Comparison of ENCODE assay signal across 8 cellular contexts in genomic region chr2:223957092-223957851, GRCh38. TPM values are rescaled to one million over a fixed set of nuclear protein-coding genes. Genes with fewer than 3 reads are reported as not detected.
A peak's percentile ranks its signal among the peaks of the same experiment; 100 is the strongest.
DNase-seq lines count a peak whose midpoint lies in the region; ATAC-seq, FAIRE-seq and TF ChIP-seq lines count a peak whose summit lies in the region.

Gene MRPL44 (plus strand): TSS chr2:223957463. CDS start chr2:223957473, 10 bp downstream.

- DNase-seq in D341Med (ENCODE audit: low spot score) (peak; percentile 95), HuH-7.5 (ENCODE audit: low spot score) (peak; percentile 66), OCI-LY7 (ENCODE audit: low spot score) (peak; percentile 96), activated T-cell treated with anti-CD3 and anti-CD28 coated beads for 1 hour (ENCODE audit: low read depth) (peak; percentile 97), endothelial cell of umbilical vein (ENCODE audit: low read depth, low spot score) (peak; percentile 95), midbrain (lab: John Stamatoyannopoulos, UW) (peak; percentile 99)
- peak; percentile 94 for DNase-seq in stimulated activated CD8-positive, alpha-beta memory T cell treated with anti-CD3 and anti-CD28 coated beads, Interleukin-2, amount 100 ng/mL, for 48 hours (ENCODE audit: low read depth in 2 of 2)

- CTCF ChIA-PET in OCI-LY7 (lab: Charles Lee; ENCODE audit: unreplicated experiment) (no interaction called here), endothelial cell of umbilical vein (lab: Charles Lee) (interaction anchor here (1.1 kb wide), 1 partner anchor 13 kb away, joined by 7 read pairs; no protein-coding TSS in a partner anchor)

- dilution Hi-C loops in endothelial cell of umbilical vein (cut with MboI; ENCODE audit: extremely low pct_ligation_motif_present, low sequenced_read_pairs), result no loop called here

- peak; percentile 90 for TF ChIP-seq POLR2A in endothelial cell of umbilical vein (IDR thresholded peaks at IDR 0.05; ENCODE audit: low read depth, low read length)

- H3K9me2 ChIP-seq in OCI-LY7 (ENCODE audit: insufficient read depth, low read length), result no peaks in the 10 kb centered on the region

- H3K36me3 ChIP-seq in OCI-LY7 (ENCODE audit: insufficient read depth, low read length) (peaks cover 30% of the 10 kb centered on the region), endothelial cell of umbilical vein (ENCODE audit: control insufficient read depth in 2 of 2, extremely low read depth in 1 of 2, insufficient read depth in 2 of 2, low read length in 2 of 2) (peaks cover 6 to 9% of the 10 kb centered on the region in 2 experiments)

- TF ChIP-seq CTCF in OCI-LY7 (conservative IDR thresholded peaks at IDR 0.05; ENCODE audit: low read length) (no peak), endothelial cell of umbilical vein (IDR thresholded peaks at IDR 0.05; ENCODE audit: extremely low read depth in 1 of 2, insufficient read depth in 1 of 2, low read depth in 1 of 2, low read length in 2 of 2) (no peak)

- H2AFZ ChIP-seq in OCI-LY7 (ENCODE audit: low read length) (peak within 1 kb of the TSS; percentile 76; the same call in 1 of the 2 replicates), endothelial cell of umbilical vein (ENCODE audit: low read depth, low read length) (peak within 1 kb of the TSS; percentile 89)

- H3K27ac ChIP-seq in OCI-LY7 (ENCODE audit: low read depth, low read length, poor library complexity, severe bottlenecking) (peak within 1 kb of the TSS; percentile 29), endothelial cell of umbilical vein (ENCODE audit: insufficient read depth, low read depth, low read length) (peak within 1 kb of the TSS; percentile 58)

- ATAC-seq in GM21515 (IDR thresholded peaks at IDR 0.05; ENCODE audit: unreplicated experiment), result peak; percentile 92

- peaks cover 50% of the 10 kb centered on the region for H3K79me2 ChIP-seq in OCI-LY7 (ENCODE audit: insufficient read depth, low read depth, low read length)
- peaks cover 49% of the 10 kb centered on the region for H3K79me2 ChIP-seq in endothelial cell of umbilical vein (ENCODE audit: control insufficient read depth, insufficient read depth, low read length)

- H3K4me1 ChIP-seq in OCI-LY7 (ENCODE audit: insufficient read depth, low read length, poor library complexity, severe bottlenecking) (peaks cover 82% of the 10 kb centered on the region), endothelial cell of umbilical vein (ENCODE audit: control insufficient read depth, extremely low read depth, insufficient read depth, low read length) (peaks cover 38% of the 10 kb centered on the region)

- H4K20me1 ChIP-seq in OCI-LY7 (ENCODE audit: insufficient read depth, low read length) (peaks cover 41% of the 10 kb centered on the region), endothelial cell of umbilical vein (replicated peaks; ENCODE audit: control insufficient read depth, extremely low read depth, insufficient read depth, low read length) (no peaks in the 10 kb centered on the region)

- no peaks in the 10 kb centered on the region for H3K9me1 ChIP-seq in endothelial cell of umbilical vein (replicated peaks; ENCODE audit: control insufficient read depth, extremely low read depth, insufficient read depth, low read length)

- BruUV-seq in OCI-LY7 (replicated peaks; lab: Mats Ljungman, UMichigan) (no TSS peak), endothelial cell of umbilical vein (replicated peaks; lab: Mats Ljungman, UMichigan) (TSS peak; percentile 64)

- H3K9me3 ChIP-seq in OCI-LY7 (ENCODE audit: low read length), result no peaks in the 10 kb centered on the region
- H3K9me3 ChIP-seq in endothelial cell of umbilical vein (replicated peaks; ENCODE audit: control insufficient read depth, insufficient read depth, low read length), result no peaks in the 10 kb centered on the region

- intact Hi-C loops in OCI-LY7 (cut with micrococcal nuclease; ENCODE audit: unreplicated experiment), result loop anchor here (5.0 to 10.0 kb wide), 4 partner anchors 65 to 998 kb away; partner anchors contain the start of gene CUL3
- intact Hi-C loops in endothelial cell of umbilical vein (cut with micrococcal nuclease), result loop anchor here (1.0 to 10.0 kb wide), 5 partner anchors 12 to 232 kb away; partner anchors contain the start of gene WDFY1

- no peaks in the 10 kb centered on the region for H3K27me3 ChIP-seq in endothelial cell of umbilical vein (ENCODE audit: control insufficient read depth in 2 of 2, insufficient read depth in 2 of 2, low read length in 2 of 2)

- peak; percentile 95 for FAIRE-seq in endothelial cell of umbilical vein (lab: Jason Lieb, UNC)

- peak within 1 kb of the TSS; percentile 86 for H3K4me2 ChIP-seq in OCI-LY7 (ENCODE audit: low read length)
- peak within 1 kb of the TSS; percentile 99 for H3K4me2 ChIP-seq in endothelial cell of umbilical vein (ENCODE audit: insufficient read depth, low read length)

- POLR2A ChIA-PET in OCI-LY7 (lab: Charles Lee) (interaction anchor here (0.6 to 1.5 kb wide), 10 partner anchors 10 to 160 kb away, joined by 3 to 8 read pairs (median 4); no protein-coding TSS in a partner anchor), endothelial cell of umbilical vein (lab: Charles Lee) (no interaction called here)

- peak within 1 kb of the TSS; percentile 86 for H3K9ac ChIP-seq in endothelial cell of umbilical vein (replicated peaks; ENCODE audit: extremely low read depth, insufficient read depth, low read length)

- H3K4me3 ChIP-seq in OCI-LY7 (ENCODE audit: low read depth, low read length, poor library complexity, severe bottlenecking), result peak within 1 kb of the TSS; percentile 91
- H3K4me3 ChIP-seq in endothelial cell of umbilical vein (replicated peaks in 1 of 3; ENCODE audit: insufficient read depth in 1 of 3, low read depth in 1 of 3, low read length in 3 of 3), result peak within 1 kb of the TSS; percentile 89 to 99 (median 95)

TF ChIP-seq in endothelial cell of umbilical vein, 7 proteins besides CTCF, POLR2A, EP300 and RAD21:
- no peak for TF ChIP-seq EZH2 (IDR thresholded peaks at IDR 0.05; ENCODE audit: borderline replicate concordance, low read depth, low read length, severe bottlenecking)
- TF ChIP-seq FOS (IDR thresholded peaks at IDR 0.05; ENCODE audit: borderline replicate concordance, insufficient read depth, low read length), result no peak
- TF ChIP-seq POLR2AphosphoS5 (IDR thresholded peaks at IDR 0.05; ENCODE audit: insufficient read depth, low read depth, low read length), result peak; percentile 94
- TF ChIP-seq MAX (IDR thresholded peaks at IDR 0.05; ENCODE audit: insufficient read depth, insufficient read length), result peak; percentile 17
- TF ChIP-seq JUN (IDR thresholded peaks at IDR 0.05; ENCODE audit: borderline replicate concordance, insufficient read depth, insufficient read length, low read depth), result no peak
- TF ChIP-seq MYC (IDR thresholded peaks at IDR 0.05; ENCODE audit: low read depth, low read length), result peak; percentile 25
- no peak for TF ChIP-seq GATA2 (IDR thresholded peaks at IDR 0.05; ENCODE audit: insufficient read depth, insufficient read length, low read depth, low read length)

RNA-seq across cellular contexts. Expression of gene MRPL44, which starts in this region (rescaled TPM):
- 25.4 and 36.2 TPM in 2 replicates for total RNA-seq in OCI-LY7 (2014; rRNA removed; shearing (Covaris generic))
- total RNA-seq in OCI-LY7 (2022) (36.5 and 38.6 TPM in 2 replicates), endothelial cell of umbilical vein (27.7 and 31.5 TPM in 2 replicates)
- polyA plus RNA-seq in endothelial cell of umbilical vein, result 17.1 and 19.2 TPM in 2 replicates
- polyA plus RNA-seq in endothelial cell of umbilical vein (2011; cell fraction: cytosol; rRNA removed), result 19.0 and 19.7 TPM in 2 replicates
- polyA plus RNA-seq in endothelial cell of umbilical vein (2011; cell fraction: nucleus; rRNA removed), result 9.5 and 10.3 TPM in 2 replicates
- 24.2 and 27.9 TPM in 2 replicates for polyA plus RNA-seq in endothelial cell of umbilical vein (2012)
- 6.6 and 6.7 TPM in 2 replicates for polyA minus RNA-seq in endothelial cell of umbilical vein
- polyA minus RNA-seq in endothelial cell of umbilical vein (2011; cell fraction: cytosol; rRNA and poly(A)+ RNA removed), result 14.2 TPM
- polyA minus RNA-seq in endothelial cell of umbilical vein (2011; cell fraction: nucleus; rRNA and poly(A)+ RNA removed), result 6.2 and 8.1 TPM in 2 replicates

Comparison
In these comparisons a context has a peak if more than half of its experiments do, and no peak if none do; other contexts are left out.
1. Peak in every context shown above with its lines: DNase-seq, ATAC-seq, H3K4me3 ChIP-seq and H3K27ac ChIP-seq.